8 cellular contexts compared by ENCODE assay signal in the genomic region with DNA sequence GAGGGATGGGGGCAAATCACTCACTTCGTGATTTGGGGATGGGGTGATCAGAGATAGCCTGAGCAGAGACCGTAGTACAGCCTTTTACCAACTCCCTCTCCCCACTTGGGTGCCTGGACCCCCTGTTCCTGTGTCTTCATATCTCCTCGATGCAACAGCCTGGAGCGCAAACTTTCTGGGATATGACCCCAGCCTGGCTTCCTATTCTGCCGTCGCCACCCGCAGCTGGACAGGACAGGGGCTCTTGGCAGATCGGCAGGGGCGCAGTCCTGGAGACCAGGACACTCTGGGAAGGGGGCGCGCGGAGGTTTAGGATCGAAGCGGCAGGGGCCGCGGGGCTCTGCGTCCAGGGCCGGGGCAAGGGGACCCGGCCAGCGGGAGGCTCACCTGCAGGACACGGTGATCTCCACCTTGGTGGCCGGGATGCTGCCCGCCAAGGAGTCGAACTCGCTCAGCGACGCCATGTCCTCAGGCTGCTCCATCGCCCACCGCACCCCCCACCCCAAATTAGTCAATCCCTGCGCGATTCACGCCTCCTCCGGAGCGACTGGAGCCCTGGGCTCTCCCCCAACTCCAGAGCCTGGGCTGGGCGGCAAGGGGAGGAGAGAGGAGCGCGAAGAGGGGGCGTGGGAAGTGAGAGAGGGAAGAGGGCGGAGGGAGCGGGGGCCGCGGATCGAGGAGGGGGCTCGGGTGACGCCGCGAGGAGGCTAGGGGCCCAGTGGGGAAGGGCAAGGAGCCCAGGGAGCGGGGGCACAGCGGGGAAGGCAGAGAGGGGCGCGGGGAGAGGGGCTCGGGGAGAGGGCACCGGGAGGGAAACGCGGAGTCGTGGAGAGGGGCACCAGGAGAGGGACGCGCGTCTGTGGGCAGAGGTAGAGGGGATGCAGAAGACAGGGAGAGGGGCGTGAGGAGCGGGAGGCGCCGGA. TPM values are rescaled to one million over a fixed set of nuclear protein-coding genes. Genes with fewer than 3 reads are reported as not detected.
DNase-seq lines count a peak whose midpoint lies in the region; ATAC-seq and TF ChIP-seq lines count a peak whose summit lies in the region.

Gene CPNE5, minus strand, starts transcription at position 549 of the 923 bp plus-strand sequence. Its CDS starts 67 bp downstream, at position 482.

- intact Hi-C loops in activated B cell treated with CpG ODN at 0.5 μM for 24 hours (cut with micrococcal nuclease), result no loop called here
- intact Hi-C loops in Right ventricle myocardium superior (cut with DNase I), result no loop called here

- DNase-seq in NCI-H146 (lab: John Stamatoyannopoulos, UW), result peak; percentile 41
- no peak for DNase-seq in NCI-H146 treated with DMSO at 0.1 percent for 48 hours (lab: John Stamatoyannopoulos, UW; ENCODE audit: unreplicated experiment)
- no peak for DNase-seq in activated B cell treated with CpG ODN at 0.5 μM for 24 hours
- DNase-seq in Right ventricle myocardium superior, result peak; percentile 69
- no peak for DNase-seq in skeletal muscle cell (ENCODE audit: low read depth)

- no peaks in the 10 kb centered on the region for H3K36me3 Mint-ChIP-seq in activated B cell treated with CpG ODN at 0.5 μM for 24 hours (ENCODE audit: low read depth)

- H3K4me3 ChIP-seq in skeletal muscle cell (ENCODE audit: low read depth, low read length), result peak within 1 kb of the TSS; percentile 47

- no peaks in the 10 kb centered on the region for H3K9me3 Mint-ChIP-seq in activated B cell treated with CpG ODN at 0.5 μM for 24 hours

- ATAC-seq in activated B cell treated with CpG ODN at 0.5 μM for 24 hours (ENCODE audit: low read depth), result no peak
- ATAC-seq in Right ventricle myocardium superior (ENCODE audit: poor library complexity), result peak; percentile 7
- no peak for ATAC-seq in GM21381 (IDR thresholded peaks at IDR 0.05; ENCODE audit: unreplicated experiment)
- no peak for ATAC-seq in activated CD4-positive, CD25-positive, alpha-beta regulatory T cell treated with anti-CD3 and anti-CD28 coated beads, Interleukin-2, amount 50 U/mL, for 24 hours
- no peak for ATAC-seq in GM18867 (IDR thresholded peaks at IDR 0.05; ENCODE audit: unreplicated experiment)

- H3K27ac Mint-ChIP-seq in activated B cell treated with CpG ODN at 0.5 μM for 24 hours, result no peak within 1 kb of the TSS

- peak within 1 kb of the TSS; percentile 81 for H3K4me3 Mint-ChIP-seq in activated B cell treated with CpG ODN at 0.5 μM for 24 hours

- POLR2A ChIA-PET in activated B cell treated with CpG ODN at 0.5 μM for 24 hours (lab: Charles Lee), result no interaction called here

- peaks cover 15% of the 10 kb centered on the region for H3K4me1 Mint-ChIP-seq in activated B cell treated with CpG ODN at 0.5 μM for 24 hours

- peaks cover 31% of the 10 kb centered on the region for H3K27me3 Mint-ChIP-seq in activated B cell treated with CpG ODN at 0.5 μM for 24 hours

- no peak for TF ChIP-seq CTCF in activated B cell treated with CpG ODN at 0.5 μM for 24 hours (IDR thresholded peaks at IDR 0.05)

- CTCF ChIA-PET in activated B cell treated with CpG ODN at 0.5 μM for 24 hours (lab: Charles Lee), result no interaction called here

RNA-seq across cellular contexts. Expression of gene CPNE5, which starts in this region (rescaled TPM):
- total RNA-seq in activated B cell treated with CpG ODN at 0.5 μM for 24 hours (57.8 and 59.1 TPM in 2 replicates), Right ventricle myocardium superior (10.0 TPM)

Comparison
In these comparisons a context has a peak if more than half of its experiments do, and no peak if none do; other contexts are left out.
1. DNase-seq: peak in NCI-H146 (single experiment) and Right ventricle myocardium superior (single experiment); none in NCI-H146 treated with DMSO at 0.1 percent for 48 hours (single experiment), activated B cell treated with CpG ODN at 0.5 μM for 24 hours (single experiment) and skeletal muscle cell (single experiment).